ENCODE assay signal across 16 cellular contexts in genomic region chr1:85575363-85575995, GRCh38. TPM values are rescaled to one million over a fixed set of nuclear protein-coding genes. Genes with fewer than 3 reads are reported as not detected.
A peak's percentile ranks its signal among the peaks of the same experiment; 100 is the strongest.
DNase-seq lines count a peak whose midpoint lies in the region; ATAC-seq and TF ChIP-seq lines count a peak whose summit lies in the region.
"Had no signal": no experiment of that assay in that cellular context is flagged by ENCODE, and none has a peak within 500 bp of the region (broad histone marks: within the 10 kb centered on the region; RNA-seq: fewer than 3 reads in every experiment).

No MANE protein-coding gene starts in this region.

- H3K27ac ChIP-seq in coronary artery (peak overlapping the region; percentile 73 to 99), aorta (ENCODE audit: low read depth in 1 of 2, low read length in 2 of 2) (peak overlapping the region in 1 of 2 donors; percentile 47)

- peak overlapping the region; percentile 26 for H3K4me3 ChIP-seq in AG09309 (ENCODE audit: control insufficient read depth, low read depth, low read length)
- H3K4me3 ChIP-seq in coronary artery = peak overlapping the region; percentile 42
- H3K4me3 ChIP-seq in aorta (ENCODE audit: low read length in 2 of 2) = no peak overlapping the region

- 81 to 96% methylated on average over 2 of the region's 2 CpGs for WGBS in aorta, 2 donors

- no peaks in the 10 kb centered on the region for H3K4me1 ChIP-seq in aorta (ENCODE audit: control insufficient read depth in 1 of 2, insufficient read depth in 2 of 2, low read length in 2 of 2)
- H3K4me1 ChIP-seq: BE2C had no signal

- H3K4me1 Mint-ChIP-seq in HFFc6 (ENCODE audit: low read depth) (peaks cover 75% of the 10 kb centered on the region), osteocyte (ENCODE audit: unreplicated experiment) (peaks cover 69% of the 10 kb centered on the region)

- H3K9me3 ChIP-seq in aorta (ENCODE audit: control insufficient read depth, low read length) = no peaks in the 10 kb centered on the region
- H3K9me3 ChIP-seq: BE2C, left ventricle myocardium inferior, upper lobe of right lung had no signal

- H3K27me3 ChIP-seq in aorta (ENCODE audit: control insufficient read depth in 1 of 2, insufficient read depth in 2 of 2, low read length in 1 of 2) = no peaks in the 10 kb centered on the region
- H3K27me3 ChIP-seq: BE2C, upper lobe of right lung had no signal

- H3K27me3 Mint-ChIP-seq in HFFc6 (ENCODE audit: insufficient read depth) (peaks cover 31% of the 10 kb centered on the region), osteocyte (ENCODE audit: unreplicated experiment) (no peaks in the 10 kb centered on the region)

- DNase-seq in AG09309 (ENCODE audit: low read depth) (no peak), HFFc6 (no peak), coronary artery (ENCODE audit: low spot score) (no peak), osteocyte (ENCODE audit: extremely low spot score, unreplicated experiment) (no peak), islet precursor cell (no peak), aorta (no peak)
- DNase-seq: activated CD4-positive, alpha-beta T cell treated with anti-CD3 and anti-CD28 coated beads for 4 hours; BE2C; KG1; left ventricle myocardium inferior; NCI-H1694; NCI-H526 treated with DMSO at 0.1 percent for 48 hours; upper lobe of right lung had no signal

- no peak for ATAC-seq in HG02981 (IDR thresholded peaks at IDR 0.05; ENCODE audit: unreplicated experiment)
- no peak for ATAC-seq in HG02852 (IDR thresholded peaks at IDR 0.05; ENCODE audit: unreplicated experiment)
- ATAC-seq in aorta (ENCODE audit: low FRiP score) = no peak

- intact Hi-C loops in aorta (cut with DNase I) = loop anchor here (5.0 kb wide), 2 partner anchors 168 to 263 kb away; no protein-coding TSS in a partner anchor

- H3K27ac Mint-ChIP-seq in HFFc6 (peak overlapping the region; percentile 96), osteocyte (ENCODE audit: unreplicated experiment) (peak overlapping the region; percentile 61)
- H3K27ac Mint-ChIP-seq: T-helper 1 cell treated with Interleukin-12 subunit alpha and Interleukin-12 subunit beta and Interleukin-4 antibody, amounts not matched to agents 30 μg/mL and 1 μg/mL, for 36 hours had no signal

- peaks cover 0 to 1% of the 10 kb centered on the region in 2 donors for H3K36me3 ChIP-seq in aorta (ENCODE audit: control insufficient read depth in 1 of 2, insufficient read depth in 2 of 2, low read length in 1 of 2)
- H3K36me3 ChIP-seq: BE2C, left ventricle myocardium inferior, upper lobe of right lung had no signal

- H3K9me3 Mint-ChIP-seq in HFFc6 (peaks cover 5% of the 10 kb centered on the region), osteocyte (ENCODE audit: unreplicated experiment) (no peaks in the 10 kb centered on the region)
- H3K9me3 Mint-ChIP-seq: T-helper 1 cell treated with Interleukin-12 subunit alpha and Interleukin-12 subunit beta and Interleukin-4 antibody, amounts not matched to agents 30 μg/mL and 1 μg/mL, for 36 hours had no signal

- peak overlapping the region; percentile 99 for H3K4me3 Mint-ChIP-seq in HFFc6
- peak overlapping the region; percentile 52 for H3K4me3 Mint-ChIP-seq in osteocyte (ENCODE audit: unreplicated experiment)

- H3K36me3 Mint-ChIP-seq in HFFc6 (ENCODE audit: low read depth) (peaks cover 64% of the 10 kb centered on the region), osteocyte (ENCODE audit: unreplicated experiment) (peaks cover 5% of the 10 kb centered on the region)

- TF ChIP-seq CTCF in AG09309 (IDR thresholded peaks at IDR 0.05; ENCODE audit: control insufficient read depth, insufficient read depth, low read depth, low read length, missing control alignments) = no peak
- TF ChIP-seq CTCF in HFFc6 (IDR thresholded peaks at IDR 0.05) = no peak
- TF ChIP-seq CTCF in coronary artery (IDR thresholded peaks at IDR 0.05) = no peak
- no peak for TF ChIP-seq CTCF in osteocyte (IDR thresholded peaks at IDR 0.05)

RNA-seq across cellular contexts. Expression of gene CCN1, which starts 5.1 kb away (rescaled TPM):
- 1,000 to 10,000 TPM in 3 of 6 experiments, 100 to 1,000 TPM in 3; 877 to 1,071 (median 1,004) TPM for total RNA-seq in HFFc6 (2021; fragmentation: NEBNext Ultra II Directional; extraction: Animal tissue kit (Norgen Biotek cat#: 25700))
- total RNA-seq in osteocyte (412 and 526 TPM in 2 replicates), aorta (1,000 to 10,000 TPM in 1 of 2 donors, 100 to 1,000 TPM in 1; 354 to 2,327 TPM)
- 100 to 1,000 TPM in 1 of 2 donors, 10 to 100 TPM in 1; 56.5 to 949 TPM for polyA plus RNA-seq in aorta

Comparison
In these comparisons a context has a peak if more than half of its experiments do, and no peak if none do; other contexts are left out.
1. H3K4me3 ChIP-seq: peak in AG09309 (single experiment) and coronary artery (single experiment); none in aorta (0 of 2).